In genomic region chr18:11980148-11980554, GRCh38 we compare ENCODE assay signal across 8 cellular contexts. TPM values are rescaled to one million over a fixed set of nuclear protein-coding genes. Genes with fewer than 3 reads are reported as not detected.
A peak's percentile ranks its signal among the peaks of the same experiment; 100 is the strongest.
DNase-seq lines count a peak whose midpoint lies in the region; TF ChIP-seq lines count a peak whose summit lies in the region.

No MANE protein-coding gene starts in this region.

- H3K27ac ChIP-seq in HUES48 (ENCODE audit: low read depth, low read length) (peak overlapping the region; percentile 99), muscle layer of duodenum (ENCODE audit: low read length) (peak overlapping the region; percentile 94)

- H3K36me3 ChIP-seq in HUES48 (ENCODE audit: control insufficient read depth, insufficient read depth, low read length) (no peaks in the 10 kb centered on the region), muscle layer of duodenum (ENCODE audit: control insufficient read depth in 1 of 2, insufficient read depth in 2 of 2, low read length in 2 of 2) (no peaks in the 10 kb centered on the region)

- H3K4me3 ChIP-seq in AG10803 (ENCODE audit: low read length): peak overlapping the region; percentile 62
- H3K4me3 ChIP-seq in HUES48 (ENCODE audit: low read depth, low read length): peak overlapping the region; percentile 66
- H3K4me3 ChIP-seq in muscle layer of duodenum (ENCODE audit: low read depth in 1 of 2, low read length in 2 of 2): peak overlapping the region; percentile 65 to 83

- H3K4me3 Mint-ChIP-seq in MCF 10A (ENCODE audit: unreplicated experiment): peak overlapping the region; percentile 75

- peaks cover 10% of the 10 kb centered on the region for H3K4me1 Mint-ChIP-seq in MCF 10A (ENCODE audit: insufficient read depth, unreplicated experiment)

- no peak; the same call in 1 of the 2 replicates for TF ChIP-seq CTCF in AG10803 (conservative IDR thresholded peaks at IDR 0.05; ENCODE audit: low read length)
- no peak for TF ChIP-seq CTCF in MCF 10A (IDR thresholded peaks at IDR 0.05; ENCODE audit: unreplicated experiment)

- H3K27me3 Mint-ChIP-seq in MCF 10A (ENCODE audit: insufficient read depth, unreplicated experiment): no peaks in the 10 kb centered on the region

- DNase-seq in AG10803 (ENCODE audit: low read depth) (no peak), MCF 10A (ENCODE audit: unreplicated experiment) (peak; percentile 71), G401 (ENCODE audit: low spot score) (no peak), T1000 (lab: John Stamatoyannopoulos, UW) (no peak), H4 (ENCODE audit: low spot score) (no peak), epidermal melanocyte (ENCODE audit: insufficient read length, low spot score) (no peak)

- H3K27me3 ChIP-seq in HUES48 (ENCODE audit: control insufficient read depth, insufficient read depth, low read length) (no peaks in the 10 kb centered on the region), muscle layer of duodenum (ENCODE audit: low read depth, low read length) (no peaks in the 10 kb centered on the region)

- intact Hi-C loops in MCF 10A (cut with micrococcal nuclease): loop anchor here (5.0 kb wide), 1 partner anchor 128 kb away; the partner anchor contains the start of gene CHMP1B

- H3K36me3 Mint-ChIP-seq in MCF 10A (ENCODE audit: insufficient read depth, unreplicated experiment): no peaks in the 10 kb centered on the region

- BruUV-seq in MCF 10A (replicated peaks; lab: Mats Ljungman, UMichigan): TSS peak; percentile 86

- H3K4me1 ChIP-seq in HUES48 (ENCODE audit: control insufficient read depth, insufficient read depth, low read length): peaks cover 27% of the 10 kb centered on the region
- peaks cover 0 to 6% of the 10 kb centered on the region in 2 donors for H3K4me1 ChIP-seq in muscle layer of duodenum (ENCODE audit: control insufficient read depth in 1 of 2, insufficient read depth in 2 of 2, low read length in 2 of 2)

- H3K9me3 ChIP-seq in HUES48 (ENCODE audit: control insufficient read depth, insufficient read depth, low read length) (no peaks in the 10 kb centered on the region), muscle layer of duodenum (ENCODE audit: control insufficient read depth in 1 of 2, low read length in 2 of 2) (no peaks in the 10 kb centered on the region)

- CTCF ChIA-PET in MCF 10A (lab: Yijun Ruan, JAX): interaction anchor here (0.6 to 4.9 kb wide), 8 partner anchors 16 to 238 kb away, joined by 3 to 36 read pairs (median 3); no protein-coding TSS in a partner anchor

- in situ Hi-C loops in G401 (cut with HindIII; ENCODE audit: low sequenced_read_pairs): no loop called here

- H3K27ac Mint-ChIP-seq in MCF 10A (ENCODE audit: low read depth, unreplicated experiment): peak overlapping the region; percentile 94

- H3K9me3 Mint-ChIP-seq in MCF 10A (ENCODE audit: unreplicated experiment): no peaks in the 10 kb centered on the region

- H3K9ac ChIP-seq in HUES48 (ENCODE audit: low read depth, low read length): peak overlapping the region; percentile 91

- POLR2A ChIA-PET in MCF 10A (lab: Yijun Ruan, JAX): interaction anchor here (0.6 to 4.7 kb wide), 27 partner anchors 11 to 617 kb away, joined by 3 to 97 read pairs (median 6); partner anchors contain the start of gene MPPE1

RNA-seq across cellular contexts. Expression of gene IMPA2, which starts 1.2 kb away (rescaled TPM):
- total RNA-seq in MCF 10A (2022): 8.8 and 12.8 TPM in 2 replicates
- 51.4 and 55.8 TPM in 2 replicates for total RNA-seq in G401 (2014; rRNA removed; shearing (Covaris generic))
- 38.9 and 41.4 TPM in 2 replicates for total RNA-seq in H4 (2014; rRNA removed; shearing (Covaris generic))
